ENCODE assay signal across 8 cellular contexts in genomic region chr19:48332662-48333466, GRCh38. TPM values are rescaled to one million over a fixed set of nuclear protein-coding genes. Genes with fewer than 3 reads are reported as not detected.
DNase-seq lines count a peak whose midpoint lies in the region; ATAC-seq and TF ChIP-seq lines count a peak whose summit lies in the region.

No MANE protein-coding gene starts in this region.

- H3K27ac Mint-ChIP-seq in CD4-positive, alpha-beta T cell = peak overlapping the region; percentile 99
- H3K27ac Mint-ChIP-seq in activated CD8-positive, alpha-beta T cell treated with anti-CD3 and anti-CD28 coated beads for 36 hours = peak overlapping the region; percentile 96

- peak; percentile 70 for ATAC-seq in CD4-positive, alpha-beta T cell (ENCODE audit: poor library complexity)
- ATAC-seq in GM19452 (IDR thresholded peaks at IDR 0.05; ENCODE audit: unreplicated experiment) (peak; percentile 64), HG03571 (IDR thresholded peaks at IDR 0.05; ENCODE audit: unreplicated experiment) (peak; percentile 49), lung (ENCODE audit: insufficient read depth, low FRiP score) (peak; percentile 75)
- ATAC-seq in activated CD8-positive, alpha-beta T cell treated with anti-CD3 and anti-CD28 coated beads for 36 hours = peak; percentile 73

- peaks cover 53% of the 10 kb centered on the region for H3K4me1 Mint-ChIP-seq in CD4-positive, alpha-beta T cell (ENCODE audit: low read depth)
- H3K4me1 Mint-ChIP-seq in activated CD8-positive, alpha-beta T cell treated with anti-CD3 and anti-CD28 coated beads for 36 hours (ENCODE audit: low read depth) = peaks cover 54% of the 10 kb centered on the region

- peak; percentile 88 to 98 (median 93) for DNase-seq in CD4-positive, alpha-beta T cell
- DNase-seq in NCI-H774 (lab: John Stamatoyannopoulos, UW) = peak; percentile 99
- peak; percentile 99 for DNase-seq in activated CD8-positive, alpha-beta T cell treated with anti-CD3 and anti-CD28 coated beads for 36 hours
- DNase-seq in effector CD4-positive, alpha-beta T cell = peak; percentile 94
- peak; percentile 94 for DNase-seq in lung (ENCODE audit: low spot score)
- peak; percentile 80 to 90 (median 84) for DNase-seq in stimulated activated CD4-positive, alpha-beta T cell treated with anti-CD3 and anti-CD28 coated beads, TNF-alpha, amount 100 ng/mL, for 24 hours (ENCODE audit: low read depth in 3 of 3)

- 1% methylated on average over 25 of the region's 25 CpGs for WGBS in lung, 2 donors

- H3K27me3 Mint-ChIP-seq in CD4-positive, alpha-beta T cell = no peaks in the 10 kb centered on the region
- no peaks in the 10 kb centered on the region for H3K27me3 Mint-ChIP-seq in activated CD8-positive, alpha-beta T cell treated with anti-CD3 and anti-CD28 coated beads for 36 hours

- TF ChIP-seq CTCF in CD4-positive, alpha-beta T cell (IDR thresholded peaks at IDR 0.05) = no peak
- no peak for TF ChIP-seq CTCF in activated CD8-positive, alpha-beta T cell treated with anti-CD3 and anti-CD28 coated beads for 36 hours (IDR thresholded peaks at IDR 0.05)
- no peak for TF ChIP-seq CTCF in lung (IDR thresholded peaks at IDR 0.05; ENCODE audit: control extremely low read depth, extremely low read depth)

- POLR2A ChIA-PET in CD4-positive, alpha-beta T cell (lab: Charles Lee) = interaction anchor here (0.7 to 6.4 kb wide), 24 partner anchors 11 to 1059 kb away, joined by 3 to 360 read pairs (median 4); partner anchors contain the start of genes CA11, CARD8, DBP and DHX34
- POLR2A ChIA-PET in activated CD8-positive, alpha-beta T cell treated with anti-CD3 and anti-CD28 coated beads for 36 hours (lab: Charles Lee) = interaction anchor here (0.8 to 5.2 kb wide), 8 partner anchors 10 to 282 kb away, joined by 3 to 47 read pairs (median 4); partner anchors contain the start of genes CARD8, EMP3, FAM83E and GRIN2D

- H3K27ac ChIP-seq in CD4-positive, alpha-beta T cell (ENCODE audit: low read depth, low read length) = peak overlapping the region; percentile 97
- peak overlapping the region; percentile 74 to 93 for H3K27ac ChIP-seq in lung (ENCODE audit: low read depth in 1 of 2, low read length in 1 of 2)

- peak overlapping the region; percentile 20 for H3K4me3 ChIP-seq in lung

- H3K36me3 Mint-ChIP-seq in CD4-positive, alpha-beta T cell (ENCODE audit: low read depth) = peaks cover 46% of the 10 kb centered on the region
- H3K36me3 Mint-ChIP-seq in activated CD8-positive, alpha-beta T cell treated with anti-CD3 and anti-CD28 coated beads for 36 hours (ENCODE audit: low read depth) = peaks cover 33% of the 10 kb centered on the region

- peaks cover 0 to 3% of the 10 kb centered on the region in 2 donors for H3K36me3 ChIP-seq in lung (ENCODE audit: control insufficient read depth in 2 of 2, insufficient read depth in 2 of 2, low read length in 2 of 2)

- H3K9me3 ChIP-seq in CD4-positive, alpha-beta T cell (ENCODE audit: control insufficient read depth, low read length) = no peaks in the 10 kb centered on the region
- no peaks in the 10 kb centered on the region for H3K9me3 ChIP-seq in lung (ENCODE audit: control insufficient read depth in 2 of 2, insufficient read depth in 1 of 2, low read length in 1 of 2)

- CTCF ChIA-PET in CD4-positive, alpha-beta T cell (lab: Charles Lee) = interaction anchor here (1.4 to 4.0 kb wide), 8 partner anchors 11 to 87 kb away, joined by 5 to 159 read pairs (median 7); partner anchors contain the start of genes EMP3, SYNGR4 and TMEM143
- CTCF ChIA-PET in activated CD8-positive, alpha-beta T cell treated with anti-CD3 and anti-CD28 coated beads for 36 hours (lab: Charles Lee) = interaction anchor here (0.6 to 9.8 kb wide), 13 partner anchors 13 to 223 kb away, joined by 3 to 247 read pairs (median 4); partner anchors contain the start of genes CARD8, EMP3, KDELR1 and PLA2G4C

- intact Hi-C loops in CD4-positive, alpha-beta T cell (cut with DNase I, micrococcal nuclease) = loop anchor here (1.0 to 5.0 kb wide), 6 partner anchors 8 to 304 kb away; partner anchors contain the start of genes CYTH2 (in 1 of the 2), DBP (in 1 of the 2), EMP3 (in 1 of the 2) and FAM83E (in 1 of the 2)
- intact Hi-C loops in activated CD8-positive, alpha-beta T cell treated with anti-CD3 and anti-CD28 coated beads for 36 hours (cut with micrococcal nuclease) = no loop called here

- H3K9me3 Mint-ChIP-seq in CD4-positive, alpha-beta T cell = no peaks in the 10 kb centered on the region
- H3K9me3 Mint-ChIP-seq in activated CD8-positive, alpha-beta T cell treated with anti-CD3 and anti-CD28 coated beads for 36 hours = peaks cover 3% of the 10 kb centered on the region

- no peaks in the 10 kb centered on the region for H3K27me3 ChIP-seq in CD4-positive, alpha-beta T cell (ENCODE audit: control insufficient read depth, insufficient read depth, low read length)
- H3K27me3 ChIP-seq in lung (ENCODE audit: control insufficient read depth, insufficient read depth) = no peaks in the 10 kb centered on the region

- peaks cover 0 to 8% of the 10 kb centered on the region in 2 donors for H3K4me1 ChIP-seq in lung (ENCODE audit: control insufficient read depth in 2 of 2, insufficient read depth in 2 of 2, low read length in 2 of 2)

- peak overlapping the region; percentile 89 for H3K4me3 Mint-ChIP-seq in CD4-positive, alpha-beta T cell
- H3K4me3 Mint-ChIP-seq in activated CD8-positive, alpha-beta T cell treated with anti-CD3 and anti-CD28 coated beads for 36 hours = peak overlapping the region; percentile 87

RNA-seq across cellular contexts. Expression of gene EMP3, which starts 7.5 kb away (rescaled TPM):
- total RNA-seq in CD4-positive, alpha-beta T cell = 100 to 1,000 TPM; 185 to 201 TPM
- total RNA-seq in activated CD8-positive, alpha-beta T cell treated with anti-CD3 and anti-CD28 coated beads for 36 hours = 100 to 1,000 TPM; 189 to 191 TPM
- total RNA-seq in lung = 100 to 1,000 TPM in 1 of 2 donors, 10 to 100 TPM in 1; 36.9 to 189 TPM
- 100 to 1,000 TPM; 256 to 276 TPM for polyA plus RNA-seq in lung

RNA-seq across cellular contexts. Expression of gene TMEM143, which starts 30.9 kb away (rescaled TPM):
- total RNA-seq in CD4-positive, alpha-beta T cell = 10 to 100 TPM in 1 of 2 experiments, 1 to 10 TPM in 1; 9.4 to 11.0 TPM
- 10 to 100 TPM; 19.4 to 21.7 TPM for total RNA-seq in activated CD8-positive, alpha-beta T cell treated with anti-CD3 and anti-CD28 coated beads for 36 hours
- 10 to 100 TPM; 10.9 to 12.3 TPM for total RNA-seq in lung
- polyA plus RNA-seq in lung = 1 to 10 TPM; 4.1 to 7.6 TPM

RNA-seq across cellular contexts. Expression of gene SYNGR4, which starts 31.3 kb away (rescaled TPM):
- total RNA-seq in CD4-positive, alpha-beta T cell = not detected
- under 1 TPM in 1 of 2 experiments, not detected in 1; 0.38 TPM for total RNA-seq in activated CD8-positive, alpha-beta T cell treated with anti-CD3 and anti-CD28 coated beads for 36 hours
- not detected for total RNA-seq in lung
- polyA plus RNA-seq in lung = not detected

RNA-seq across cellular contexts. Expression of gene KDELR1, which starts 58.5 kb away (rescaled TPM):
- total RNA-seq in CD4-positive, alpha-beta T cell = 10 to 100 TPM; 32.2 to 39.6 TPM
- 10 to 100 TPM; 66.3 to 66.7 TPM for total RNA-seq in activated CD8-positive, alpha-beta T cell treated with anti-CD3 and anti-CD28 coated beads for 36 hours
- 100 to 1,000 TPM; 101 to 142 TPM for total RNA-seq in lung
- polyA plus RNA-seq in lung = 100 to 1,000 TPM; 108 to 156 TPM

Comparison
In these comparisons a context has a peak if more than half of its experiments do, and no peak if none do; other contexts are left out.
1. Peak in every context shown above with its lines: DNase-seq, ATAC-seq, H3K4me3 ChIP-seq and H3K27ac ChIP-seq.